7 cellular contexts compared by ENCODE assay signal in genomic region chr1:89127166-89127565, GRCh38. TPM values are rescaled to one million over a fixed set of nuclear protein-coding genes. Genes with fewer than 3 reads are reported as not detected.
DNase-seq lines count a peak whose midpoint lies in the region; ATAC-seq and TF ChIP-seq lines count a peak whose summit lies in the region.
"Not testable (repeated sequence)": the region's sequence is repeated elsewhere in the genome, so short reads cannot be mapped to it uniquely, and the experiment has no call there.

No MANE protein-coding gene starts in this region.

- H3K4me3 Mint-ChIP-seq in activated CD8-positive, alpha-beta T cell treated with anti-CD3 and anti-CD28 coated beads for 36 hours = peak overlapping the region; percentile 87

- H3K27me3 Mint-ChIP-seq in activated CD8-positive, alpha-beta T cell treated with anti-CD3 and anti-CD28 coated beads for 36 hours = not testable (repeated sequence)

- not testable (repeated sequence) for H3K9me2 ChIP-seq in SK-N-SH

- not testable (repeated sequence) for H3K27me3 ChIP-seq in SK-N-SH (ENCODE audit: insufficient read depth); esophagus (ENCODE audit: control insufficient read depth in 1 of 2, insufficient read depth in 2 of 2, low read length in 2 of 2); mucosa of rectum (ENCODE audit: control insufficient read depth in 2 of 2, insufficient read depth in 2 of 2, low read length in 2 of 2)

- not testable (repeated sequence) for H3K27ac ChIP-seq in SK-N-SH (ENCODE audit: low read depth in 2 of 2, low read length in 1 of 2)
- H3K27ac ChIP-seq in esophagus (ENCODE audit: low read depth in 2 of 2, low read length in 1 of 2) (peak overlapping the region; percentile 12 to 64), mucosa of rectum (ENCODE audit: low read depth in 2 of 2, low read length in 2 of 2) (peak overlapping the region; percentile 83 to 92)

- H3K4me1 ChIP-seq in SK-N-SH (ENCODE audit: control insufficient read depth in 1 of 2, insufficient read depth in 2 of 2, low read depth in 1 of 2, low read length in 1 of 2) (peaks cover 7 to 23% of the 10 kb centered on the region in 2 experiments; a peak in 3 of 4 replicates), mucosa of rectum (ENCODE audit: control insufficient read depth in 2 of 2, insufficient read depth in 2 of 2, low read length in 2 of 2) (peaks cover 10 to 12% of the 10 kb centered on the region in 2 donors)
- H3K4me1 ChIP-seq in esophagus (ENCODE audit: control insufficient read depth in 2 of 2, insufficient read depth in 2 of 2, low read length in 1 of 2) = not testable (repeated sequence)

- CTCF ChIA-PET in SK-N-SH (lab: Yijun Ruan, JAX) = interaction anchor here (1.0 to 1.6 kb wide), 2 partner anchors 21 to 129 kb away, joined by 3 read pairs; no protein-coding TSS in a partner anchor
- CTCF ChIA-PET in activated CD8-positive, alpha-beta T cell treated with anti-CD3 and anti-CD28 coated beads for 36 hours (lab: Charles Lee) = interaction anchor here (0.7 to 2.1 kb wide), 11 partner anchors 9 to 231 kb away, joined by 3 to 9 read pairs (median 4); partner anchors contain the start of genes GBP4 and GBP7

- peaks cover 39% of the 10 kb centered on the region for H3K36me3 Mint-ChIP-seq in activated CD8-positive, alpha-beta T cell treated with anti-CD3 and anti-CD28 coated beads for 36 hours (ENCODE audit: low read depth)

- H3K79me2 ChIP-seq in SK-N-SH (ENCODE audit: insufficient read depth) = not testable (repeated sequence)

- intact Hi-C loops in activated CD8-positive, alpha-beta T cell treated with anti-CD3 and anti-CD28 coated beads for 36 hours (cut with micrococcal nuclease) = loop anchor here (1.0 to 2.0 kb wide), 2 partner anchors 72 to 148 kb away; no protein-coding TSS in a partner anchor

- ATAC-seq in activated CD8-positive, alpha-beta T cell treated with anti-CD3 and anti-CD28 coated beads for 36 hours = not testable (repeated sequence)

- peak overlapping the region; percentile 99 for H3K27ac Mint-ChIP-seq in activated CD8-positive, alpha-beta T cell treated with anti-CD3 and anti-CD28 coated beads for 36 hours

- TF ChIP-seq RAD21 in SK-N-SH (IDR thresholded peaks at IDR 0.05; ENCODE audit: low read length) = not testable (repeated sequence)

- H3K36me3 ChIP-seq in SK-N-SH (replicated peaks in 1 of 2; ENCODE audit: control insufficient read depth in 1 of 2, insufficient read depth in 2 of 2, low read length in 1 of 2); esophagus (ENCODE audit: control insufficient read depth in 2 of 2, insufficient read depth in 2 of 2, low read length in 1 of 2); mucosa of rectum (ENCODE audit: control insufficient read depth in 2 of 2, insufficient read depth in 2 of 2, low read length in 2 of 2): not testable (repeated sequence)

- not testable (repeated sequence) for H3K9ac ChIP-seq in SK-N-SH; mucosa of rectum (ENCODE audit: low read depth in 1 of 2, low read length in 2 of 2)

- H2AFZ ChIP-seq in SK-N-SH (ENCODE audit: low read depth) = not testable (repeated sequence)

- H4K20me1 ChIP-seq in SK-N-SH (ENCODE audit: insufficient read depth) = not testable (repeated sequence)

- not testable (repeated sequence) for H3K9me3 Mint-ChIP-seq in activated CD8-positive, alpha-beta T cell treated with anti-CD3 and anti-CD28 coated beads for 36 hours

- not testable (repeated sequence) for H3K9me3 ChIP-seq in SK-N-SH; esophagus (ENCODE audit: control insufficient read depth in 2 of 2, insufficient read depth in 1 of 2, low read depth in 1 of 2, low read length in 1 of 2); mucosa of rectum (ENCODE audit: control insufficient read depth in 2 of 2, low read length in 2 of 2)

- POLR2A ChIA-PET in SK-N-SH (lab: Yijun Ruan, JAX) = not testable (repeated sequence)
- POLR2A ChIA-PET in activated CD8-positive, alpha-beta T cell treated with anti-CD3 and anti-CD28 coated beads for 36 hours (lab: Charles Lee) = interaction anchor here (0.6 to 4.3 kb wide), 39 partner anchors 11 to 481 kb away, joined by 3 to 40 read pairs (median 4); partner anchors contain the start of gene GBP4

- not testable (repeated sequence) for DNase-seq in SK-N-SH
- DNase-seq in activated CD8-positive, alpha-beta T cell treated with anti-CD3 and anti-CD28 coated beads for 36 hours = peak; percentile 89
- peak; percentile 51 to 79 (median 64) for DNase-seq in activated naive CD4-positive, alpha-beta T cell (lab: John Stamatoyannopoulos, UW)
- peak; percentile 77 to 80 for DNase-seq in stimulated activated CD4-positive, alpha-beta T cell treated with anti-CD3 and anti-CD28 coated beads, Interleukin-15, amount 100 ng/mL, for 48 hours (ENCODE audit: low read depth in 2 of 2)
- peak; percentile 47 for DNase-seq in stimulated activated CD8-positive, alpha-beta memory T cell treated with anti-CD3 and anti-CD28 coated beads, Interleukin-7, amount 100 ng/mL, for 24 hours (ENCODE audit: low read depth)

- H3K4me3 ChIP-seq in SK-N-SH (ENCODE audit: low read depth in 2 of 2, low read length in 1 of 2); esophagus (ENCODE audit: low read depth in 1 of 2, low read length in 2 of 2): not testable (repeated sequence)
- peak overlapping the region in 1 of 2 donors; percentile 85 for H3K4me3 ChIP-seq in mucosa of rectum (ENCODE audit: low read length in 2 of 2)

- peak overlapping the region; percentile 78; the same call in 1 of the 2 replicates for H3K4me2 ChIP-seq in SK-N-SH

- peaks cover 43% of the 10 kb centered on the region for H3K4me1 Mint-ChIP-seq in activated CD8-positive, alpha-beta T cell treated with anti-CD3 and anti-CD28 coated beads for 36 hours (ENCODE audit: low read depth)

- not testable (repeated sequence) for TF ChIP-seq CTCF in SK-N-SH (IDR thresholded peaks at IDR 0.05); activated CD8-positive, alpha-beta T cell treated with anti-CD3 and anti-CD28 coated beads for 36 hours (IDR thresholded peaks at IDR 0.05)

- peaks cover 10% of the 10 kb centered on the region for H3F3A ChIP-seq in SK-N-SH (replicated peaks; ENCODE audit: insufficient read depth)

- not testable (repeated sequence) for TF ChIP-seq EP300 in SK-N-SH (IDR thresholded peaks at IDR 0.05; ENCODE audit: borderline replicate concordance in 1 of 2, low read depth in 1 of 2, low read length in 1 of 2)

- 98% methylated on average over 11 of the region's 11 CpGs for WGBS in SK-N-SH (ENCODE audit: low lambda C conversion rate)
- 81 to 83% methylated on average over 11 of the region's 11 CpGs for WGBS in esophagus, 2 donors

RNA-seq across cellular contexts. Expression of gene GBP2, which starts 1.3 kb away (rescaled TPM):
- 8.7 and 10.2 TPM in 2 replicates for polyA plus RNA-seq in SK-N-SH (2012; rRNA removed)
- 9.4 and 10.3 TPM in 2 replicates for polyA plus RNA-seq in SK-N-SH (2012; cell fraction: cytosol; rRNA removed)
- 5.8 and 10.3 TPM in 2 replicates for polyA plus RNA-seq in SK-N-SH (2012; cell fraction: nucleus; rRNA removed)
- 100 to 1,000 TPM; 181 to 189 TPM for total RNA-seq in activated CD8-positive, alpha-beta T cell treated with anti-CD3 and anti-CD28 coated beads for 36 hours
- polyA plus RNA-seq in esophagus = 10 to 100 TPM; 43.8 to 88.1 TPM

RNA-seq across cellular contexts. Expression of gene GBP7, which starts 48.6 kb away (rescaled TPM):
- polyA plus RNA-seq in SK-N-SH (2012; rRNA removed) = not detected in 2 replicates
- not detected in 2 replicates for polyA plus RNA-seq in SK-N-SH (2012; cell fraction: cytosol; rRNA removed)
- not detected in 2 replicates for polyA plus RNA-seq in SK-N-SH (2012; cell fraction: nucleus; rRNA removed)
- total RNA-seq in activated CD8-positive, alpha-beta T cell treated with anti-CD3 and anti-CD28 coated beads for 36 hours = under 1 TPM; 0.11 to 0.20 TPM
- not detected for polyA plus RNA-seq in esophagus
